8 cellular contexts compared by ENCODE assay signal in genomic region chr6:209432-210103, GRCh38.
A peak's percentile ranks its signal among the peaks of the same experiment; 100 is the strongest.
DNase-seq lines count a peak whose midpoint lies in the region; ATAC-seq, FAIRE-seq and TF ChIP-seq lines count a peak whose summit lies in the region.

No MANE protein-coding gene starts in this region.

- CTCF ChIA-PET in GM12878 (lab: Yijun Ruan, JAX) (interaction anchor here (1.4 to 1.5 kb wide), 3 partner anchors 8 to 19 kb away, joined by 5 to 6 read pairs (median 5); no protein-coding TSS in a partner anchor), A673 (lab: Charles Lee) (no interaction called here)

- TF ChIP-seq POLR2A in GM12878 (IDR thresholded peaks at IDR 0.05; ENCODE audit: low read depth, low read length), result no peak

- TF ChIP-seq CTCF in GM06990 (IDR thresholded peaks at IDR 0.05; ENCODE audit: insufficient read depth, low read length, poor library complexity, severe bottlenecking) (no peak), GM12878 (IDR thresholded peaks at IDR 0.05 in 2 of 3, conservative IDR thresholded peaks at IDR 0.05 in 1 of 3; ENCODE audit: control insufficient read depth in 2 of 3, extremely low read depth in 1 of 3, insufficient read depth in 1 of 3, low read depth in 3 of 3, low read length in 3 of 3) (no peak), A673 (conservative IDR thresholded peaks at IDR 0.05; ENCODE audit: low read depth, low read length) (no peak), osteoblast (IDR thresholded peaks at IDR 0.05; ENCODE audit: extremely low read depth, low read depth, low read length) (no peak)

- intact Hi-C loops in GM12878 (cut with micrococcal nuclease; ENCODE audit: unreplicated experiment) (no loop called here), A673 (cut with micrococcal nuclease; ENCODE audit: unreplicated experiment) (no loop called here)

- H3K27ac ChIP-seq in Karpas-422 (ENCODE audit: low read length) (no peak overlapping the region), GM12878 (ENCODE audit: control insufficient read depth, insufficient read depth) (peak overlapping the region; percentile 75), A673 (ENCODE audit: low read depth, low read length, poor library complexity, severe bottlenecking) (no peak overlapping the region), osteoblast (ENCODE audit: low read depth, low read length) (no peak overlapping the region)

- no peaks in the 10 kb centered on the region for H3K79me2 ChIP-seq in Karpas-422 (ENCODE audit: low read length)
- no peaks in the 10 kb centered on the region for H3K79me2 ChIP-seq in GM12878 (ENCODE audit: control insufficient read depth, insufficient read depth, low read length)
- H3K79me2 ChIP-seq in osteoblast (ENCODE audit: insufficient read depth, low read length), result no peaks in the 10 kb centered on the region

- no peaks in the 10 kb centered on the region for H3K9me2 ChIP-seq in Karpas-422 (replicated peaks; ENCODE audit: insufficient read depth, low read length)

- H3K4me3 ChIP-seq in GM06990 (replicated peaks; ENCODE audit: low read depth, low read length) (peak overlapping the region; percentile 29), Karpas-422 (ENCODE audit: low read length) (no peak overlapping the region), GM12878 (peak overlapping the region; percentile 28; the same call in 1 of the 2 replicates), A673 (ENCODE audit: low read depth, low read length, poor library complexity, severe bottlenecking) (no peak overlapping the region), osteoblast (ENCODE audit: insufficient read depth, low read length) (no peak overlapping the region)

- no peak for TF ChIP-seq EP300 in GM12878 (IDR thresholded peaks at IDR 0.05; ENCODE audit: borderline replicate concordance in 1 of 2, control insufficient read depth in 1 of 2, low read depth in 2 of 2, low read length in 2 of 2)

- in situ Hi-C loops in GM12878 (cut with MboI), result loop anchor here (10.0 kb wide), 1 partner anchor 185 kb away; the partner anchor contains the start of gene IRF4
- in situ Hi-C loops in KBM-7 (cut with MboI; ENCODE audit: low pct_unique_long_range_greater_than_20kb, low sequenced_read_pairs), result no loop called here

- RAD21 ChIA-PET in GM12878 (lab: Charles Lee; ENCODE audit: unreplicated experiment), result interaction anchor here (0.7 to 3.0 kb wide), 6 partner anchors 8 to 21 kb away, joined by 3 to 11 read pairs (median 4); no protein-coding TSS in a partner anchor

- H3K4me2 ChIP-seq in Karpas-422 (ENCODE audit: low read depth, low read length, poor library complexity, severe bottlenecking) (no peak overlapping the region), GM12878 (ENCODE audit: control insufficient read depth, insufficient read depth) (peak overlapping the region; percentile 84), osteoblast (ENCODE audit: insufficient read depth, low read length) (no peak overlapping the region)

- BruUV-seq in GM12878 (replicated peaks; lab: Mats Ljungman, UMichigan) (no TSS peak), A673 (replicated peaks; lab: Mats Ljungman, UMichigan) (no TSS peak)

- H4K20me1 ChIP-seq in Karpas-422 (ENCODE audit: insufficient read depth, low read depth, low read length) (no peaks in the 10 kb centered on the region), GM12878 (ENCODE audit: control insufficient read depth, insufficient read depth) (no peaks in the 10 kb centered on the region), osteoblast (ENCODE audit: insufficient read depth, low read length) (no peaks in the 10 kb centered on the region)

- DNase-seq in GM06990 (ENCODE audit: extremely low read depth, insufficient read length) (peak; percentile 79), Karpas-422 (peak; percentile 4), GM12878 (ENCODE audit: low read depth, low spot score) (peak; percentile 68), T-helper 9 cell (no peak), A673 (ENCODE audit: low spot score) (no peak), KBM-7 (no peak), osteoblast (ENCODE audit: insufficient read length, low spot score, missing footprints) (no peak)

- peak; percentile 98 for FAIRE-seq in GM12878 (lab: Jason Lieb, UNC)

- H3K9ac ChIP-seq in Karpas-422 (ENCODE audit: low read length) (no peak overlapping the region), GM12878 (ENCODE audit: control insufficient read depth, insufficient read depth, low read length) (peak overlapping the region; percentile 63)

- POLR2A ChIA-PET in GM12878 (lab: Charles Lee), result interaction anchor here (1.0 to 1.2 kb wide), 3 partner anchors 9 to 96 kb away, joined by 3 read pairs; no protein-coding TSS in a partner anchor
- POLR2A ChIA-PET in A673 (lab: Charles Lee; ENCODE audit: low non-redundant PET), result no interaction called here

- SMC1A ChIA-PET in GM12878 (lab: Charles Lee; ENCODE audit: uncharacterized antibody, unreplicated experiment), result interaction anchor here (0.7 to 24.5 kb wide), 5 partner anchors 10 to 25 kb away, joined by 3 to 748 read pairs (median 4); no protein-coding TSS in a partner anchor

- H2AFZ ChIP-seq in Karpas-422 (ENCODE audit: low read length) (no peak overlapping the region), GM12878 (ENCODE audit: control insufficient read depth, low read depth, low read length) (peak overlapping the region; percentile 20; the same call in 1 of the 2 replicates), osteoblast (ENCODE audit: low read length) (no peak overlapping the region)

- H3K27me3 ChIP-seq in GM06990 (replicated peaks; ENCODE audit: control insufficient read depth, insufficient read depth, low read length) (no peaks in the 10 kb centered on the region), Karpas-422 (ENCODE audit: low read length) (no peaks in the 10 kb centered on the region), GM12878 (replicated peaks in 1 of 2; ENCODE audit: control insufficient read depth in 2 of 2, insufficient read depth in 2 of 2, low read length in 1 of 2) (no peaks in the 10 kb centered on the region; a peak in 1 of 4 replicates), A673 (replicated peaks; ENCODE audit: insufficient read depth, low read depth, low read length, poor library complexity) (peaks cover 21% of the 10 kb centered on the region), osteoblast (ENCODE audit: insufficient read depth, low read length) (peaks cover 36% of the 10 kb centered on the region)

- ATAC-seq in GM21423 (IDR thresholded peaks at IDR 0.05; ENCODE audit: unreplicated experiment) (peak; percentile 78), GM12878 (peak; percentile 95)

- 0 out of 2 replicates have a peak, but pooled peaks have one; percentile 2 for TF ChIP-seq RAD21 in GM12878 (IDR thresholded peaks at IDR 0.05; ENCODE audit: insufficient read depth, low read depth, low read length)

- H3K9me3 ChIP-seq in Karpas-422 (ENCODE audit: low read length) (no peaks in the 10 kb centered on the region), GM12878 (replicated peaks; ENCODE audit: control insufficient read depth, insufficient read depth, low read length) (peaks cover 6% of the 10 kb centered on the region; the same call in 2 of the 3 replicates), A673 (ENCODE audit: low read depth, low read length, poor library complexity, severe bottlenecking) (no peaks in the 10 kb centered on the region), osteoblast (ENCODE audit: low read depth, low read length) (no peaks in the 10 kb centered on the region)

- WGBS in GM12878 (ENCODE audit: insufficient coverage, insufficient replicate concordance, low lambda C conversion rate, missing lambda C conversion rate), result 2% methylated on average over 27 of the region's 27 CpGs

- no peaks in the 10 kb centered on the region for H3K36me3 ChIP-seq in GM06990 (ENCODE audit: control insufficient read depth, insufficient read depth, low read length)
- no peaks in the 10 kb centered on the region for H3K36me3 ChIP-seq in Karpas-422 (ENCODE audit: insufficient read depth, low read length)
- no peaks in the 10 kb centered on the region for H3K36me3 ChIP-seq in GM12878 (ENCODE audit: control insufficient read depth in 2 of 2, insufficient read depth in 2 of 2, low read length in 1 of 2)
- H3K36me3 ChIP-seq in A673 (ENCODE audit: insufficient read depth, low read length, poor library complexity, severe bottlenecking), result no peaks in the 10 kb centered on the region
- no peaks in the 10 kb centered on the region for H3K36me3 ChIP-seq in osteoblast (ENCODE audit: insufficient read depth, low read length)

- H3K4me1 ChIP-seq in Karpas-422 (ENCODE audit: low read length) (no peaks in the 10 kb centered on the region), GM12878 (ENCODE audit: control insufficient read depth, insufficient read depth, low read length) (peaks cover 49% of the 10 kb centered on the region), A673 (ENCODE audit: insufficient read depth, low read length, poor library complexity, severe bottlenecking) (no peaks in the 10 kb centered on the region), osteoblast (ENCODE audit: insufficient read depth, low read length) (no peaks in the 10 kb centered on the region)

TF ChIP-seq in GM12878, 131 proteins besides CTCF, POLR2A, EP300 and RAD21 (continues in another document):
- TF ChIP-seq KDM1A (IDR thresholded peaks at IDR 0.05; ENCODE audit: borderline replicate concordance), result no peak
- TF ChIP-seq TARDBP (IDR thresholded peaks at IDR 0.05; ENCODE audit: borderline replicate concordance), result 0 out of 2 replicates have a peak, but pooled peaks have one; percentile 33
- TF ChIP-seq SIN3A (IDR thresholded peaks at IDR 0.05; ENCODE audit: low read depth, low read length), result no peak
- TF ChIP-seq TBL1XR1 (IDR thresholded peaks at IDR 0.05; ENCODE audit: low read depth, low read length), result peak; percentile 60; the same call in 1 of the 2 replicates
- TF ChIP-seq RUNX3 (IDR thresholded peaks at IDR 0.05; ENCODE audit: low read length), result peak; percentile 84
- no peak for TF ChIP-seq POLR2AphosphoS2 (IDR thresholded peaks at IDR 0.05; ENCODE audit: low read depth, low read length)

Comparison
In these comparisons a context has a peak if more than half of its experiments do, and no peak if none do; other contexts are left out.
1. DNase-seq: peak in GM06990 (single experiment), Karpas-422 (single experiment) and GM12878 (single experiment); none in T-helper 9 cell (single experiment), A673 (single experiment), KBM-7 (single experiment) and osteoblast (single experiment).
2. H3K4me3 ChIP-seq: peak in GM06990 (single experiment) and GM12878 (single experiment); none in Karpas-422 (single experiment), A673 (single experiment) and osteoblast (single experiment).